ENCODE assay signal across 33 cellular contexts in the genomic region with DNA sequence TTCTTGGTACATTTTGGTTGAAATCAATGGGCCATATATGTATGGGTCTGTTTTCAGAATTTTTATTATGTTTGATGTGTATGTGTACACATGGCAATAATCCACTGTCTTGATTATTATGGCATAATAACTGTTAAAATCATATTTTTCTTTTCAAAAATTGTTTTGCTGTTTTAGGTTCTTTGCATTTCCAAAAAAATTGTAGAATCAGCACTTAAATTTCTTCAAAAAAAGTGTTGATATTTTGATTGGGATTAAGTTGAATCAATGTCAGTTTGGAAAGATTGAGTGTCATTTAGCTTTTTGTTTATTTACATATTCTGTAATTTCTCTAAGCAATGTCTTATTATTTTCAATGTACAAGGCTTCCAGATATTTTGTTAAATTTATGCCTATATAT.
"Had no signal": no experiment of that assay in that cellular context is flagged by ENCODE, and none has a peak within 500 bp of the region (broad histone marks: within the 10 kb centered on the region; RNA-seq: fewer than 3 reads in every experiment).

No MANE protein-coding gene starts in this region.

- ATAC-seq: activated CD4-positive, alpha-beta T cell treated with anti-CD3 and anti-CD28 coated beads for 36 hours; activated CD4-positive, CD25-positive, alpha-beta regulatory T cell treated with anti-CD3 and anti-CD28 coated beads, Interleukin-2, amount 50 U/mL, for 24 hours; activated CD8-positive, alpha-beta memory T cell treated with anti-CD3 and anti-CD28 coated beads, Interleukin-2, amount 10 ng/mL, durations not matched to agents 7 days and 5 days; activated CD8-positive, alpha-beta T cell treated with anti-CD3 and anti-CD28 coated beads, Interleukin-2, amount 10 ng/mL, durations not matched to agents 7 days and 5 days; activated naive CD8-positive, alpha-beta T cell treated with anti-CD3 and anti-CD28 coated beads, Interleukin-2, amount 50 U/mL, for 24 hours; WTC11 had no signal

- H3K27ac ChIP-seq: ascending aorta, cardiac muscle cell, WERI-Rb-1 had no signal

- H3K9me3 ChIP-seq: ascending aorta had no signal

- H3K4me3 ChIP-seq: ascending aorta, cardiac muscle cell had no signal

- DNase-seq: activated CD4-positive, alpha-beta memory T cell treated with anti-CD3 and anti-CD28 coated beads, Interleukin-2, amount 10 ng/mL, durations not matched to agents 7 days and 5 days; activated CD4-positive, alpha-beta T cell treated with anti-CD3 and anti-CD28 coated beads for 1 hour; activated CD4-positive, alpha-beta T cell treated with anti-CD3 and anti-CD28 coated beads for 36 hours; activated CD4-positive, alpha-beta T cell treated with anti-CD3 and anti-CD28 coated beads for 48 hours; activated CD4-positive, alpha-beta T cell treated with anti-CD3 and anti-CD28 coated beads, Interleukin-2, amount 10 ng/mL, durations not matched to agents 7 days and 5 days; activated CD4-positive, alpha-beta T cell treated with anti-CD3 and anti-CD28 coated beads, Interleukin-2, amount 50 U/mL, for 48 hours; activated CD4-positive, CD25-positive, alpha-beta regulatory T cell; activated CD8-positive, alpha-beta memory T cell treated with anti-CD3 and anti-CD28 coated beads for 24 hours; activated CD8-positive, alpha-beta memory T cell treated with anti-CD3 and anti-CD28 coated beads, Interleukin-2, amount 10 ng/mL, durations not matched to agents 7 days and 5 days; activated CD8-positive, alpha-beta memory T cell treated with anti-CD3 and anti-CD28 coated beads, Interleukin-2, amount 50 U/mL, for 48 hours; activated CD8-positive, alpha-beta T cell treated with anti-CD3 and anti-CD28 coated beads, Interleukin-2, amount 10 ng/mL, durations not matched to agents 7 days and 5 days; activated effector memory CD4-positive, alpha-beta T cell treated with Interleukin-2 at 50 U/mL for 16 hours; activated gamma-delta T cell; activated naive CD4-positive, alpha-beta T cell treated with anti-CD3 and anti-CD28 coated beads, Interleukin-2, amount 10 ng/mL, durations not matched to agents 7 days and 5 days; activated naive CD4-positive, alpha-beta T cell treated with Interleukin-2 at 50 U/mL for 16 hours; activated naive CD8-positive, alpha-beta T cell treated with anti-CD3 and anti-CD28 coated beads, Interleukin-2, amount 10 ng/mL, durations not matched to agents 7 days and 5 days; activated naive CD8-positive, alpha-beta T cell treated with anti-CD3 and anti-CD28 coated beads, Interleukin-2, amount 50 U/mL, for 24 hours; activated T-cell treated with anti-CD3 and anti-CD28 coated beads, Interleukin-2, amount 50 U/mL, for 24 hours; activated T-cell treated with anti-CD3 and anti-CD28 coated beads, Interleukin-2, amount 50 U/mL, for 48 hours; amygdala; anterior cingulate cortex; caudate nucleus; cerebellar nuclear complex; T-helper 1 cell; T-helper 2 cell; T-helper 9 cell; WERI-Rb-1 had no signal

- FAIRE-seq: bronchial epithelial cell, TTC549 had no signal

- H3K27me3 ChIP-seq: ascending aorta, cardiac muscle cell had no signal

- H3K36me3 ChIP-seq: ascending aorta, cardiac muscle cell, WERI-Rb-1 had no signal
